In genomic region chr7:134899729-134900128, GRCh38 we compare ENCODE assay signal across 15 cellular contexts.
DNase-seq lines count a peak whose midpoint lies in the region; ATAC-seq and TF ChIP-seq lines count a peak whose summit lies in the region.
"Had no signal": no experiment of that assay in that cellular context is flagged by ENCODE, and none has a peak within 500 bp of the region (broad histone marks: within the 10 kb centered on the region; RNA-seq: fewer than 3 reads in every experiment).

No MANE protein-coding gene starts in this region.

- TF ChIP-seq CTCF in heart right ventricle (IDR thresholded peaks at IDR 0.05) (no peak), astrocyte of the spinal cord (IDR thresholded peaks at IDR 0.05; ENCODE audit: low read depth, low read length) (no peak), liver (IDR thresholded peaks at IDR 0.05; ENCODE audit: low read depth, low read length, missing input control) (no peak), vagina (IDR thresholded peaks at IDR 0.05) (no peak)

- H3K36me3 ChIP-seq in heart right ventricle (peaks cover 0 to 32% (median 0%) of the 10 kb centered on the region in 9 donors), liver (ENCODE audit: control insufficient read depth in 4 of 4, insufficient read depth in 3 of 4, low read depth in 1 of 4, low read length in 3 of 4) (peaks cover 0 to 3% (median 0%) of the 10 kb centered on the region in 4 donors), vagina (no peaks in the 10 kb centered on the region)

- intact Hi-C loops in heart right ventricle (cut with DNase I) (loop anchor here in 2 of 10 donors (10.0 kb wide), 2 partner anchors 115 to 205 kb away; no protein-coding TSS in a partner anchor), Right ventricle myocardium superior (cut with DNase I) (no loop called here), vagina (cut with DNase I) (no loop called here)

- in situ Hi-C loops in astrocyte of the spinal cord (cut with HindIII; ENCODE audit: low sequenced_read_pairs) = no loop called here

- H3K4me3 ChIP-seq in heart right ventricle (no peak overlapping the region), astrocyte of the spinal cord (ENCODE audit: low read depth, low read length) (no peak overlapping the region), liver (ENCODE audit: low read depth in 1 of 3, low read length in 3 of 3) (no peak overlapping the region), vagina (no peak overlapping the region)

- H3K27me3 ChIP-seq in heart right ventricle (no peaks in the 10 kb centered on the region), liver (ENCODE audit: control insufficient read depth in 4 of 4, insufficient read depth in 4 of 4, low read length in 3 of 4) (no peaks in the 10 kb centered on the region), vagina (no peaks in the 10 kb centered on the region)
- H3K27me3 ChIP-seq: dorsolateral prefrontal cortex had no signal

- no peak for DNase-seq in heart right ventricle
- no peak for DNase-seq in Right ventricle myocardium superior
- DNase-seq in astrocyte of the spinal cord (ENCODE audit: low read depth, low spot score) = peak; percentile 49
- no peak for DNase-seq in vagina (ENCODE audit: extremely low spot score in 2 of 2)
- DNase-seq in SK-N-DZ (ENCODE audit: low spot score) = no peak
- DNase-seq in NCI-H128 (lab: John Stamatoyannopoulos, UW; ENCODE audit: unreplicated experiment) = no peak
- no peak for DNase-seq in hippocampal formation (lab: John Stamatoyannopoulos, UW)
- DNase-seq: activated B cell treated with CpG ODN at 0.5 μM for 24 hours; activated gamma-delta T cell; dorsolateral prefrontal cortex; GDM1; NCI-H1417 treated with DMSO at 0.1 percent for 48 hours; stimulated activated naive CD4-positive, alpha-beta T cell treated with Interleukin-2 at 50 U/mL for 16 hours had no signal

- peak in 2 of 8 donors; percentile 24 to 31 for ATAC-seq in heart right ventricle
- ATAC-seq in Right ventricle myocardium superior (ENCODE audit: poor library complexity) = no peak
- ATAC-seq: natural killer cell treated with Interleukin-12 subunit alpha and Interleukin-12 subunit beta and Interleukin-15 and Interleukin-18, amount 100 ng/mL, for 72 hours had no signal

- H3K9me3 ChIP-seq in heart right ventricle (peaks cover 0 to 19% (median 14%) of the 10 kb centered on the region in 11 donors), liver (ENCODE audit: control insufficient read depth in 4 of 4, low read length in 3 of 4) (peaks cover 0 to 9% (median 2%) of the 10 kb centered on the region in 4 donors), vagina (no peaks in the 10 kb centered on the region)

- H3K27ac ChIP-seq in heart right ventricle (peak overlapping the region in 6 of 10 donors; percentile 7 to 79 (median 30)), liver (ENCODE audit: low read depth in 1 of 2, low read length in 2 of 2) (peak overlapping the region; percentile 83 to 94), vagina (peak overlapping the region; percentile 2)

- peaks cover 0 to 76% (median 60%) of the 10 kb centered on the region in 9 donors for H3K4me1 ChIP-seq in heart right ventricle
- peaks cover 20 to 49% (median 32%) of the 10 kb centered on the region in 4 donors for H3K4me1 ChIP-seq in liver (ENCODE audit: control insufficient read depth in 4 of 4, insufficient read depth in 4 of 4, low read length in 3 of 4)
- H3K4me1 ChIP-seq in vagina = peaks cover 69% of the 10 kb centered on the region

- 46 to 55% methylated on average over 3 of the region's 3 CpGs for WGBS in heart right ventricle, 2 donors
- WGBS in liver = 47% methylated on average over 3 of the region's 3 CpGs

- H3K9ac ChIP-seq in liver (ENCODE audit: low read depth in 1 of 2, low read length in 2 of 2) = peak overlapping the region in 1 of 2 donors; percentile 9

- no peak for TF ChIP-seq POLR2A in vagina (IDR thresholded peaks at IDR 0.05)

- no peak for TF ChIP-seq RAD21 in liver (IDR thresholded peaks at IDR 0.05)

TF ChIP-seq in liver, 16 proteins besides CTCF, POLR2A, EP300 and RAD21:
- TF ChIP-seq RXRA (IDR thresholded peaks at IDR 0.05) = no peak
- no peak for TF ChIP-seq YY1 (IDR thresholded peaks at IDR 0.05)
- TF ChIP-seq FOXA1 (IDR thresholded peaks at IDR 0.05) = no peak
- no peak for TF ChIP-seq HNF4A (conservative IDR thresholded peaks at IDR 0.05)
- TF ChIP-seq HNF4G (IDR thresholded peaks at IDR 0.05) = no peak
- TF ChIP-seq, protein P1, sequence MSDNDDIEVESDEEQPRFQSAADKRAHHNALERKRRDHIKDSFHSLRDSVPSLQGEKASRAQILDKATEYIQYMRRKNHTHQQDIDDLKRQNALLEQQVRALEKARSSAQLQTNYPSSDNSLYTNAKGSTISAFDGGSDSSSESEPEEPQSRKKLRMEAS (IDR thresholded peaks at IDR 0.05) = no peak
- TF ChIP-seq JUND (IDR thresholded peaks at IDR 0.05) = no peak
- no peak for TF ChIP-seq REST (IDR thresholded peaks at IDR 0.05)
- no peak for TF ChIP-seq SP1 (IDR thresholded peaks at IDR 0.05)
- TF ChIP-seq TAF1 (conservative IDR thresholded peaks at IDR 0.05) = no peak
- no peak for TF ChIP-seq ZBTB33 (IDR thresholded peaks at IDR 0.05)
- TF ChIP-seq, protein P2, sequence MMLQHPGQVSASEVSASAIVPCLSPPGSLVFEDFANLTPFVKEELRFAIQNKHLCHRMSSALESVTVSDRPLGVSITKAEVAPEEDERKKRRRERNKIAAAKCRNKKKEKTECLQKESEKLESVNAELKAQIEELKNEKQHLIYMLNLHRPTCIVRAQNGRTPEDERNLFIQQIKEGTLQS (IDR thresholded peaks at IDR 0.05) = no peak
- no peak for TF ChIP-seq NR2F2 (IDR thresholded peaks at IDR 0.05)

Comparison
In these comparisons a context has a peak if more than half of its experiments do, and no peak if none do; other contexts are left out.
1. H3K27ac ChIP-seq: peak in every context shown above with its lines; median percentile 88 in liver; 30 in heart right ventricle; 2 in vagina.